Comparison of ENCODE assay signal across 1 cellular context in genomic region chr3:128999104-128999503, GRCh38.
TF ChIP-seq lines count a peak whose summit lies in the region.

No MANE protein-coding gene starts in this region.

TF ChIP-seq in HepG2, 621 proteins besides CTCF, POLR2A, EP300 and RAD21:
- TF ChIP-seq, protein P1, sequence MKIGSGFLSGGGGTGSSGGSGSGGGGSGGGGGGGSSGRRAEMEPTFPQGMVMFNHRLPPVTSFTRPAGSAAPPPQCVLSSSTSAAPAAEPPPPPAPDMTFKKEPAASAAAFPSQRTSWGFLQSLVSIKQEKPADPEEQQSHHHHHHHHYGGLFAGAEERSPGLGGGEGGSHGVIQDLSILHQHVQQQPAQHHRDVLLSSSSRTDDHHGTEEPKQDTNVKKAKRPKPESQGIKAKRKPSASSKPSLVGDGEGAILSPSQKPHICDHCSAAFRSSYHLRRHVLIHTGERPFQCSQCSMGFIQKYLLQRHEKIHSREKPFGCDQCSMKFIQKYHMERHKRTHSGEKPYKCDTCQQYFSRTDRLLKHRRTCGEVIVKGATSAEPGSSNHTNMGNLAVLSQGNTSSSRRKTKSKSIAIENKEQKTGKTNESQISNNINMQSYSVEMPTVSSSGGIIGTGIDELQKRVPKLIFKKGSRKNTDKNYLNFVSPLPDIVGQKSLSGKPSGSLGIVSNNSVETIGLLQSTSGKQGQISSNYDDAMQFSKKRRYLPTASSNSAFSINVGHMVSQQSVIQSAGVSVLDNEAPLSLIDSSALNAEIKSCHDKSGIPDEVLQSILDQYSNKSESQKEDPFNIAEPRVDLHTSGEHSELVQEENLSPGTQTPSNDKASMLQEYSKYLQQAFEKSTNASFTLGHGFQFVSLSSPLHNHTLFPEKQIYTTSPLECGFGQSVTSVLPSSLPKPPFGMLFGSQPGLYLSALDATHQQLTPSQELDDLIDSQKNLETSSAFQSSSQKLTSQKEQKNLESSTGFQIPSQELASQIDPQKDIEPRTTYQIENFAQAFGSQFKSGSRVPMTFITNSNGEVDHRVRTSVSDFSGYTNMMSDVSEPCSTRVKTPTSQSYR (CRISPR knock-in tag; IDR thresholded peaks at IDR 0.05; ENCODE audit: borderline replicate concordance), result peak; percentile 82; the same call in 1 of the 2 replicates
- TF ChIP-seq SOX13 (IDR thresholded peaks at IDR 0.05), result no peak
- peak in 1 of 2 experiments; percentile 33; a peak in 1 of 4 replicates for TF ChIP-seq SOX13 (CRISPR knock-in tag; conservative IDR thresholded peaks at IDR 0.05 in 1 of 2, IDR thresholded peaks at IDR 0.05 in 1 of 2)
- TF ChIP-seq, protein P2, sequence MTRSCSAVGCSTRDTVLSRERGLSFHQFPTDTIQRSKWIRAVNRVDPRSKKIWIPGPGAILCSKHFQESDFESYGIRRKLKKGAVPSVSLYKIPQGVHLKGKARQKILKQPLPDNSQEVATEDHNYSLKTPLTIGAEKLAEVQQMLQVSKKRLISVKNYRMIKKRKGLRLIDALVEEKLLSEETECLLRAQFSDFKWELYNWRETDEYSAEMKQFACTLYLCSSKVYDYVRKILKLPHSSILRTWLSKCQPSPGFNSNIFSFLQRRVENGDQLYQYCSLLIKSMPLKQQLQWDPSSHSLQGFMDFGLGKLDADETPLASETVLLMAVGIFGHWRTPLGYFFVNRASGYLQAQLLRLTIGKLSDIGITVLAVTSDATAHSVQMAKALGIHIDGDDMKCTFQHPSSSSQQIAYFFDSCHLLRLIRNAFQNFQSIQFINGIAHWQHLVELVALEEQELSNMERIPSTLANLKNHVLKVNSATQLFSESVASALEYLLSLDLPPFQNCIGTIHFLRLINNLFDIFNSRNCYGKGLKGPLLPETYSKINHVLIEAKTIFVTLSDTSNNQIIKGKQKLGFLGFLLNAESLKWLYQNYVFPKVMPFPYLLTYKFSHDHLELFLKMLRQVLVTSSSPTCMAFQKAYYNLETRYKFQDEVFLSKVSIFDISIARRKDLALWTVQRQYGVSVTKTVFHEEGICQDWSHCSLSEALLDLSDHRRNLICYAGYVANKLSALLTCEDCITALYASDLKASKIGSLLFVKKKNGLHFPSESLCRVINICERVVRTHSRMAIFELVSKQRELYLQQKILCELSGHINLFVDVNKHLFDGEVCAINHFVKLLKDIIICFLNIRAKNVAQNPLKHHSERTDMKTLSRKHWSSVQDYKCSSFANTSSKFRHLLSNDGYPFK (CRISPR knock-in tag; IDR thresholded peaks at IDR 0.05; ENCODE audit: borderline replicate concordance), result no peak
- no peak for TF ChIP-seq ZNF510 (CRISPR knock-in tag; IDR thresholded peaks at IDR 0.05; ENCODE audit: low read depth)
- TF ChIP-seq KLF6 (CRISPR knock-in tag; IDR thresholded peaks at IDR 0.05), result no peak
- TF ChIP-seq ADNP (CRISPR knock-in tag; IDR thresholded peaks at IDR 0.05), result no peak
- TF ChIP-seq, protein P3, sequence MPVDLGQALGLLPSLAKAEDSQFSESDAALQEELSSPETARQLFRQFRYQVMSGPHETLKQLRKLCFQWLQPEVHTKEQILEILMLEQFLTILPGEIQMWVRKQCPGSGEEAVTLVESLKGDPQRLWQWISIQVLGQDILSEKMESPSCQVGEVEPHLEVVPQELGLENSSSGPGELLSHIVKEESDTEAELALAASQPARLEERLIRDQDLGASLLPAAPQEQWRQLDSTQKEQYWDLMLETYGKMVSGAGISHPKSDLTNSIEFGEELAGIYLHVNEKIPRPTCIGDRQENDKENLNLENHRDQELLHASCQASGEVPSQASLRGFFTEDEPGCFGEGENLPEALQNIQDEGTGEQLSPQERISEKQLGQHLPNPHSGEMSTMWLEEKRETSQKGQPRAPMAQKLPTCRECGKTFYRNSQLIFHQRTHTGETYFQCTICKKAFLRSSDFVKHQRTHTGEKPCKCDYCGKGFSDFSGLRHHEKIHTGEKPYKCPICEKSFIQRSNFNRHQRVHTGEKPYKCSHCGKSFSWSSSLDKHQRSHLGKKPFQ (CRISPR knock-in tag; IDR thresholded peaks at IDR 0.05; ENCODE audit: insufficient replicate concordance), result no peak
- TF ChIP-seq, protein P4, sequence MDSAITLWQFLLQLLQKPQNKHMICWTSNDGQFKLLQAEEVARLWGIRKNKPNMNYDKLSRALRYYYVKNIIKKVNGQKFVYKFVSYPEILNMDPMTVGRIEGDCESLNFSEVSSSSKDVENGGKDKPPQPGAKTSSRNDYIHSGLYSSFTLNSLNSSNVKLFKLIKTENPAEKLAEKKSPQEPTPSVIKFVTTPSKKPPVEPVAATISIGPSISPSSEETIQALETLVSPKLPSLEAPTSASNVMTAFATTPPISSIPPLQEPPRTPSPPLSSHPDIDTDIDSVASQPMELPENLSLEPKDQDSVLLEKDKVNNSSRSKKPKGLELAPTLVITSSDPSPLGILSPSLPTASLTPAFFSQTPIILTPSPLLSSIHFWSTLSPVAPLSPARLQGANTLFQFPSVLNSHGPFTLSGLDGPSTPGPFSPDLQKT (CRISPR knock-in tag; IDR thresholded peaks at IDR 0.05; ENCODE audit: borderline replicate concordance), result no peak
- TF ChIP-seq HNF4A (CRISPR knock-in tag; IDR thresholded peaks at IDR 0.05), result 0 out of 2 replicates have a peak, but pooled peaks have one; percentile 8
- TF ChIP-seq, protein P5, sequence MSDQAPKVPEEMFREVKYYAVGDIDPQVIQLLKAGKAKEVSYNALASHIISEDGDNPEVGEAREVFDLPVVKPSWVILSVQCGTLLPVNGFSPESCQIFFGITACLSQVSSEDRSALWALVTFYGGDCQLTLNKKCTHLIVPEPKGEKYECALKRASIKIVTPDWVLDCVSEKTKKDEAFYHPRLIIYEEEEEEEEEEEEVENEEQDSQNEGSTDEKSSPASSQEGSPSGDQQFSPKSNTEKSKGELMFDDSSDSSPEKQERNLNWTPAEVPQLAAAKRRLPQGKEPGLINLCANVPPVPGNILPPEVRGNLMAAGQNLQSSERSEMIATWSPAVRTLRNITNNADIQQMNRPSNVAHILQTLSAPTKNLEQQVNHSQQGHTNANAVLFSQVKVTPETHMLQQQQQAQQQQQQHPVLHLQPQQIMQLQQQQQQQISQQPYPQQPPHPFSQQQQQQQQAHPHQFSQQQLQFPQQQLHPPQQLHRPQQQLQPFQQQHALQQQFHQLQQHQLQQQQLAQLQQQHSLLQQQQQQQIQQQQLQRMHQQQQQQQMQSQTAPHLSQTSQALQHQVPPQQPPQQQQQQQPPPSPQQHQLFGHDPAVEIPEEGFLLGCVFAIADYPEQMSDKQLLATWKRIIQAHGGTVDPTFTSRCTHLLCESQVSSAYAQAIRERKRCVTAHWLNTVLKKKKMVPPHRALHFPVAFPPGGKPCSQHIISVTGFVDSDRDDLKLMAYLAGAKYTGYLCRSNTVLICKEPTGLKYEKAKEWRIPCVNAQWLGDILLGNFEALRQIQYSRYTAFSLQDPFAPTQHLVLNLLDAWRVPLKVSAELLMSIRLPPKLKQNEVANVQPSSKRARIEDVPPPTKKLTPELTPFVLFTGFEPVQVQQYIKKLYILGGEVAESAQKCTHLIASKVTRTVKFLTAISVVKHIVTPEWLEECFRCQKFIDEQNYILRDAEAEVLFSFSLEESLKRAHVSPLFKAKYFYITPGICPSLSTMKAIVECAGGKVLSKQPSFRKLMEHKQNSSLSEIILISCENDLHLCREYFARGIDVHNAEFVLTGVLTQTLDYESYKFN (CRISPR knock-in tag; conservative IDR thresholded peaks at IDR 0.05), result 0 out of 2 replicates have a peak, but pooled peaks have one; percentile 23
- TF ChIP-seq, protein P6, sequence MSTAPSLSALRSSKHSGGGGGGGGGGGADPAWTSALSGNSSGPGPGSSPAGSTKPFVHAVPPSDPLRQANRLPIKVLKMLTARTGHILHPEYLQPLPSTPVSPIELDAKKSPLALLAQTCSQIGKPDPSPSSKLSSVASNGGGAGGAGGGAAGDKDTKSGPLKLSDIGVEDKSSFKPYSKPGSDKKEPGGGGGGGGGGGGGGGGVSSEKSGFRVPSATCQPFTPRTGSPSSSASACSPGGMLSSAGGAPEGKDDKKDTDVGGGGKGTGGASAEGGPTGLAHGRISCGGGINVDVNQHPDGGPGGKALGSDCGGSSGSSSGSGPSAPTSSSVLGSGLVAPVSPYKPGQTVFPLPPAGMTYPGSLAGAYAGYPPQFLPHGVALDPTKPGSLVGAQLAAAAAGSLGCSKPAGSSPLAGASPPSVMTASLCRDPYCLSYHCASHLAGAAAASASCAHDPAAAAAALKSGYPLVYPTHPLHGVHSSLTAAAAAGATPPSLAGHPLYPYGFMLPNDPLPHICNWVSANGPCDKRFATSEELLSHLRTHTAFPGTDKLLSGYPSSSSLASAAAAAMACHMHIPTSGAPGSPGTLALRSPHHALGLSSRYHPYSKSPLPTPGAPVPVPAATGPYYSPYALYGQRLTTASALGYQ (CRISPR knock-in tag; IDR thresholded peaks at IDR 0.05), result no peak
- no peak for TF ChIP-seq ZNF317 (CRISPR knock-in tag; IDR thresholded peaks at IDR 0.05)
- no peak for TF ChIP-seq SETDB1 (CRISPR knock-in tag; IDR thresholded peaks at IDR 0.05; ENCODE audit: borderline replicate concordance)
- no peak for TF ChIP-seq ZSCAN21 (CRISPR knock-in tag; IDR thresholded peaks at IDR 0.05; ENCODE audit: borderline replicate concordance)
- peak; percentile 42; the same call in 1 of the 2 replicates for TF ChIP-seq ZNF7 (CRISPR knock-in tag; IDR thresholded peaks at IDR 0.05)
- TF ChIP-seq JDP2 (CRISPR knock-in tag; IDR thresholded peaks at IDR 0.05; ENCODE audit: borderline replicate concordance), result no peak
- TF ChIP-seq ONECUT2 (CRISPR knock-in tag; IDR thresholded peaks at IDR 0.05), result no peak
- TF ChIP-seq ZNF180 (CRISPR knock-in tag; IDR thresholded peaks at IDR 0.05; ENCODE audit: borderline replicate concordance, low read depth), result no peak
- no peak for TF ChIP-seq AKAP8 (CRISPR knock-in tag; IDR thresholded peaks at IDR 0.05)
- TF ChIP-seq, protein P7, sequence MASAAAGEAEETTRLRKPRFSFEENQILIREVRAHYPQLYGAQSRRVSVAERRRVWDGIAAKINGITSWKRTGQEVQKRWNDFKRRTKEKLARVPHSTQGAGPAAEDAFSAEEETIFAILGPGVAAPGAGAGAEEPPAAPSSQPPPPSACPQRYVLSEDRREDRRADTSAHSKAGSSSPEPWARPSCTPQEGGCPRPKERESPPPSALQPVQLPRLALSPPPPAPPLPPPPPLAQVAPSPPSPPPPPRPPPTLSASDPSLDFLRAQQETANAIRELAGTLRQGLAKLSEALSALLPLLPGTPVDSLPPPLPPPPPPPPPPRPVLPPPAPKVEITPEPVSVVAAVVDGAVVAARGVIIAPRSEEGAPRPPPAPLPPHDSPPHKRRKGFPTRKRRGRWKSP (CRISPR knock-in tag; IDR thresholded peaks at IDR 0.05), result 0 out of 2 replicates have a peak, but pooled peaks have one; percentile 38
- no peak for TF ChIP-seq NFYC (CRISPR knock-in tag; IDR thresholded peaks at IDR 0.05)
- TF ChIP-seq MTA3 (CRISPR knock-in tag; IDR thresholded peaks at IDR 0.05), result no peak
- TF ChIP-seq TMF1 (CRISPR knock-in tag; IDR thresholded peaks at IDR 0.05; ENCODE audit: low read depth), result no peak
- TF ChIP-seq ZNF761 (CRISPR knock-in tag; conservative IDR thresholded peaks at IDR 0.05), result no peak
- TF ChIP-seq ZEB1 (IDR thresholded peaks at IDR 0.05; ENCODE audit: insufficient replicate concordance, low read depth), result no peak
- no peak for TF ChIP-seq ZNF547 (CRISPR knock-in tag; IDR thresholded peaks at IDR 0.05)
- TF ChIP-seq, protein P8, sequence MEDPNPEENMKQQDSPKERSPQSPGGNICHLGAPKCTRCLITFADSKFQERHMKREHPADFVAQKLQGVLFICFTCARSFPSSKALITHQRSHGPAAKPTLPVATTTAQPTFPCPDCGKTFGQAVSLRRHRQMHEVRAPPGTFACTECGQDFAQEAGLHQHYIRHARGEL (CRISPR knock-in tag; IDR thresholded peaks at IDR 0.05), result no peak
- no peak for TF ChIP-seq FOXK2 (IDR thresholded peaks at IDR 0.05)
- TF ChIP-seq, protein P9, sequence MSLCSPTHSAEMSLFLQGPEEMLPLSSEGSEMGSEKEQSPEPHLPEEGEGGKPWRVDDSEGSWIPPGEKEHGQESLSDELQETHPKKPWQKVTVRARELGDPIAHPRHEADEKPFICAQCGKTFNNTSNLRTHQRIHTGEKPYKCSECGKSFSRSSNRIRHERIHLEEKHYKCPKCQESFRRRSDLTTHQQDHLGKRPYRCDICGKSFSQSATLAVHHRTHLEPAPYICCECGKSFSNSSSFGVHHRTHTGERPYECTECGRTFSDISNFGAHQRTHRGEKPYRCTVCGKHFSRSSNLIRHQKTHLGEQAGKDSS (CRISPR knock-in tag; IDR thresholded peaks at IDR 0.05; ENCODE audit: borderline replicate concordance, low read depth), result no peak
- no peak for TF ChIP-seq CBX5 (CRISPR knock-in tag; IDR thresholded peaks at IDR 0.05; ENCODE audit: borderline replicate concordance)
- TF ChIP-seq MLLT10 (CRISPR knock-in tag; IDR thresholded peaks at IDR 0.05), result no peak
- TF ChIP-seq, protein P10, sequence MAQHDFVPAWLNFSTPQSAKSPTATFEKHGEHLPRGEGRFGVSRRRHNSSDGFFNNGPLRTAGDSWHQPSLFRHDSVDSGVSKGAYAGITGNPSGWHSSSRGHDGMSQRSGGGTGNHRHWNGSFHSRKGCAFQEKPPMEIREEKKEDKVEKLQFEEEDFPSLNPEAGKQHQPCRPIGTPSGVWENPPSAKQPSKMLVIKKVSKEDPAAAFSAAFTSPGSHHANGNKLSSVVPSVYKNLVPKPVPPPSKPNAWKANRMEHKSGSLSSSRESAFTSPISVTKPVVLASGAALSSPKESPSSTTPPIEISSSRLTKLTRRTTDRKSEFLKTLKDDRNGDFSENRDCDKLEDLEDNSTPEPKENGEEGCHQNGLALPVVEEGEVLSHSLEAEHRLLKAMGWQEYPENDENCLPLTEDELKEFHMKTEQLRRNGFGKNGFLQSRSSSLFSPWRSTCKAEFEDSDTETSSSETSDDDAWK (CRISPR knock-in tag; IDR thresholded peaks at IDR 0.05), result no peak
- TF ChIP-seq ZNF598 (CRISPR knock-in tag; IDR thresholded peaks at IDR 0.05; ENCODE audit: borderline replicate concordance), result no peak
- TF ChIP-seq HDAC2 (CRISPR knock-in tag; IDR thresholded peaks at IDR 0.05), result no peak
- no peak for TF ChIP-seq ASH2L (IDR thresholded peaks at IDR 0.05; ENCODE audit: insufficient read length, low read depth, low read length)
- TF ChIP-seq ZNF512 (CRISPR knock-in tag; IDR thresholded peaks at IDR 0.05), result no peak
- no peak for TF ChIP-seq ZNF572 (CRISPR knock-in tag; IDR thresholded peaks at IDR 0.05)
- no peak for TF ChIP-seq CCDC6 (CRISPR knock-in tag; IDR thresholded peaks at IDR 0.05)
- TF ChIP-seq, protein P11, sequence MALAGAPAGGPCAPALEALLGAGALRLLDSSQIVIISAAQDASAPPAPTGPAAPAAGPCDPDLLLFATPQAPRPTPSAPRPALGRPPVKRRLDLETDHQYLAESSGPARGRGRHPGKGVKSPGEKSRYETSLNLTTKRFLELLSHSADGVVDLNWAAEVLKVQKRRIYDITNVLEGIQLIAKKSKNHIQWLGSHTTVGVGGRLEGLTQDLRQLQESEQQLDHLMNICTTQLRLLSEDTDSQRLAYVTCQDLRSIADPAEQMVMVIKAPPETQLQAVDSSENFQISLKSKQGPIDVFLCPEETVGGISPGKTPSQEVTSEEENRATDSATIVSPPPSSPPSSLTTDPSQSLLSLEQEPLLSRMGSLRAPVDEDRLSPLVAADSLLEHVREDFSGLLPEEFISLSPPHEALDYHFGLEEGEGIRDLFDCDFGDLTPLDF (CRISPR knock-in tag; IDR thresholded peaks at IDR 0.05), result no peak
